13 cellular contexts compared by ENCODE assay signal in genomic region chr12:66678640-66679268, GRCh38. TPM values are rescaled to one million over a fixed set of nuclear protein-coding genes. Genes with fewer than 3 reads are reported as not detected.
DNase-seq lines count a peak whose midpoint lies in the region; ATAC-seq and TF ChIP-seq lines count a peak whose summit lies in the region.
"Had no signal": no experiment of that assay in that cellular context is flagged by ENCODE, and none has a peak within 500 bp of the region (broad histone marks: within the 10 kb centered on the region; RNA-seq: fewer than 3 reads in every experiment).

A gene with protein sequence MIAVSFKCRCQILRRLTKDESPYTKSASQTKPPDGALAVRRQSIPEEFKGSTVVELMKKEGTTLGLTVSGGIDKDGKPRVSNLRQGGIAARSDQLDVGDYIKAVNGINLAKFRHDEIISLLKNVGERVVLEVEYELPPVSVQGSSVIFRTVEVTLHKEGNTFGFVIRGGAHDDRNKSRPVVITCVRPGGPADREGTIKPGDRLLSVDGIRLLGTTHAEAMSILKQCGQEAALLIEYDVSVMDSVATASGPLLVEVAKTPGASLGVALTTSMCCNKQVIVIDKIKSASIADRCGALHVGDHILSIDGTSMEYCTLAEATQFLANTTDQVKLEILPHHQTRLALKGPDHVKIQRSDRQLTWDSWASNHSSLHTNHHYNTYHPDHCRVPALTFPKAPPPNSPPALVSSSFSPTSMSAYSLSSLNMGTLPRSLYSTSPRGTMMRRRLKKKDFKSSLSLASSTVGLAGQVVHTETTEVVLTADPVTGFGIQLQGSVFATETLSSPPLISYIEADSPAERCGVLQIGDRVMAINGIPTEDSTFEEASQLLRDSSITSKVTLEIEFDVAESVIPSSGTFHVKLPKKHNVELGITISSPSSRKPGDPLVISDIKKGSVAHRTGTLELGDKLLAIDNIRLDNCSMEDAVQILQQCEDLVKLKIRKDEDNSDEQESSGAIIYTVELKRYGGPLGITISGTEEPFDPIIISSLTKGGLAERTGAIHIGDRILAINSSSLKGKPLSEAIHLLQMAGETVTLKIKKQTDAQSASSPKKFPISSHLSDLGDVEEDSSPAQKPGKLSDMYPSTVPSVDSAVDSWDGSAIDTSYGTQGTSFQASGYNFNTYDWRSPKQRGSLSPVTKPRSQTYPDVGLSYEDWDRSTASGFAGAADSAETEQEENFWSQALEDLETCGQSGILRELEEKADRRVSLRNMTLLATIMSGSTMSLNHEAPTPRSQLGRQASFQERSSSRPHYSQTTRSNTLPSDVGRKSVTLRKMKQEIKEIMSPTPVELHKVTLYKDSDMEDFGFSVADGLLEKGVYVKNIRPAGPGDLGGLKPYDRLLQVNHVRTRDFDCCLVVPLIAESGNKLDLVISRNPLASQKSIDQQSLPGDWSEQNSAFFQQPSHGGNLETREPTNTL (minus strand): TSS chr12:66679076. CDS start chr12:66678904, 172 bp downstream.

- TF ChIP-seq CTCF in endodermal cell (conservative IDR thresholded peaks at IDR 0.05): no peak
- TF ChIP-seq CTCF in neural crest cell (conservative IDR thresholded peaks at IDR 0.05): no peak

- no peak for ATAC-seq in GM21529 (IDR thresholded peaks at IDR 0.05; ENCODE audit: unreplicated experiment)
- no peak for ATAC-seq in GM21576 (IDR thresholded peaks at IDR 0.05; ENCODE audit: unreplicated experiment)
- ATAC-seq: stimulated activated naive CD8-positive, alpha-beta T cell treated with anti-CD3 and anti-CD28 coated beads, Interleukin-15, Interleukin-2, amounts not matched to agents 100 U/mL and 50 U/mL, for 24 hours had no signal

- DNase-seq in D341Med (ENCODE audit: low spot score): peak; percentile 19
- peak; percentile 31 for DNase-seq in NCI-H2227 (lab: John Stamatoyannopoulos, UW; ENCODE audit: unreplicated experiment)
- peak; percentile 76 for DNase-seq in endodermal cell
- no peak for DNase-seq in neural crest cell (ENCODE audit: low read depth, low spot score)
- no peak for DNase-seq in cerebellar nuclear complex (lab: John Stamatoyannopoulos, UW)
- no peak for DNase-seq in NCI-H2196 treated with DMSO at 0.1 percent for 48 hours (lab: John Stamatoyannopoulos, UW; ENCODE audit: unreplicated experiment)
- DNase-seq: CD4-positive, CD25-positive, alpha-beta regulatory T cell; effector memory CD4-positive, alpha-beta T cell; stimulated activated CD4-positive, alpha-beta T cell treated with anti-CD3 and anti-CD28 coated beads, Interleukin-12 subunit alpha, Interleukin-12 subunit beta, amount 100 ng/mL, for 4 hours; stimulated activated naive CD8-positive, alpha-beta T cell treated with anti-CD3 and anti-CD28 coated beads, Interleukin-15, Interleukin-2, amounts not matched to agents 100 U/mL and 50 U/mL, for 24 hours had no signal

- 73 to 84% methylated on average over 9 to 13 of the region's 13 CpGs for WGBS in endodermal cell (ENCODE audit: insufficient coverage in 1 of 2, insufficient read length in 1 of 2), 2 experiments

- H3K4me3 ChIP-seq in endodermal cell (ENCODE audit: low read length): no peak within 1 kb of the TSS

- no peak within 1 kb of the TSS for H3K9ac ChIP-seq in endodermal cell (ENCODE audit: extremely low read depth, low read length, poor library complexity, severe bottlenecking)

- H3K4me1 ChIP-seq in endodermal cell (ENCODE audit: control insufficient read depth, insufficient read depth, low read length): peaks cover 8% of the 10 kb centered on the region

- H3K4me3 Mint-ChIP-seq in endodermal cell (no peak within 1 kb of the TSS), neural crest cell (peak within 1 kb of the TSS; percentile 73)
- H3K4me3 Mint-ChIP-seq: CD4-positive, CD25-positive, alpha-beta regulatory T cell had no signal

- H3K27me3 ChIP-seq in endodermal cell (ENCODE audit: control insufficient read depth, insufficient read depth, low read length, poor library complexity, severe bottlenecking): no peaks in the 10 kb centered on the region

- no peaks in the 10 kb centered on the region for H3K36me3 ChIP-seq in endodermal cell (ENCODE audit: control insufficient read depth, insufficient read depth, low read length)

- H3K4me1 Mint-ChIP-seq in endodermal cell (peaks cover 34% of the 10 kb centered on the region), neural crest cell (peaks cover 22% of the 10 kb centered on the region)
- H3K4me1 Mint-ChIP-seq: CD4-positive, CD25-positive, alpha-beta regulatory T cell had no signal

- no peaks in the 10 kb centered on the region for H3K9me3 ChIP-seq in endodermal cell (ENCODE audit: control insufficient read depth, low read length)

- no peaks in the 10 kb centered on the region for H3K36me3 Mint-ChIP-seq in endodermal cell (ENCODE audit: low read depth)
- no peaks in the 10 kb centered on the region for H3K36me3 Mint-ChIP-seq in neural crest cell (ENCODE audit: low read depth)
- H3K36me3 Mint-ChIP-seq: CD4-positive, CD25-positive, alpha-beta regulatory T cell had no signal

- H3K27me3 Mint-ChIP-seq in endodermal cell (ENCODE audit: insufficient read depth) (no peaks in the 10 kb centered on the region), neural crest cell (ENCODE audit: low read depth) (no peaks in the 10 kb centered on the region)

- peak within 1 kb of the TSS; percentile 27 for H3K27ac Mint-ChIP-seq in endodermal cell
- H3K27ac Mint-ChIP-seq in neural crest cell (ENCODE audit: unreplicated experiment): peak within 1 kb of the TSS; percentile 32
- H3K27ac Mint-ChIP-seq: activated T-helper 2 cell treated with anti-CD3 and anti-CD28 coated beads, Interferon-gamma antibody, Interleukin-2, Interleukin-4, amounts not matched to agents 10 μg/mL and 5 μg/mL and 100 μg/mL, durations not matched to agents 14 hours and 24 hours and 36 hours; CD4-positive, CD25-positive, alpha-beta regulatory T cell had no signal

- no peaks in the 10 kb centered on the region for H3K9me3 Mint-ChIP-seq in endodermal cell
- H3K9me3 Mint-ChIP-seq in neural crest cell: no peaks in the 10 kb centered on the region
- H3K9me3 Mint-ChIP-seq: activated T-helper 2 cell treated with anti-CD3 and anti-CD28 coated beads, Interferon-gamma antibody, Interleukin-2, Interleukin-4, amounts not matched to agents 10 μg/mL and 5 μg/mL and 100 μg/mL, durations not matched to agents 14 hours and 24 hours and 36 hours had no signal

- no peak within 1 kb of the TSS for H3K27ac ChIP-seq in endodermal cell (ENCODE audit: low read depth, low read length)

RNA-seq across cellular contexts. Expression of the gene that starts here (rescaled TPM):
- 10 to 100 TPM; 41.0 to 47.6 TPM for total RNA-seq in endodermal cell
- polyA plus RNA-seq in endodermal cell (2013, experiment 1 of 2): 32.7 TPM
- polyA plus RNA-seq in endodermal cell (2013, experiment 2 of 2): 26.7 TPM
- total RNA-seq in neural crest cell: 38.4 and 40.3 TPM in 2 replicates
- total RNA-seq: activated T-helper 2 cell treated with anti-CD3 and anti-CD28 coated beads, Interferon-gamma antibody, Interleukin-2, Interleukin-4, amounts not matched to agents 10 μg/mL and 5 μg/mL and 100 μg/mL, durations not matched to agents 14 hours and 24 hours and 36 hours had no signal

Comparison
In these comparisons a context has a peak if more than half of its experiments do, and no peak if none do; other contexts are left out.
1. DNase-seq: peak in D341Med (single experiment), NCI-H2227 (single experiment) and endodermal cell (single experiment); none in neural crest cell (single experiment), cerebellar nuclear complex (0 of 2) and NCI-H2196 treated with DMSO at 0.1 percent for 48 hours (single experiment).